1 cellular context compared by ENCODE assay signal in the genomic region with DNA sequence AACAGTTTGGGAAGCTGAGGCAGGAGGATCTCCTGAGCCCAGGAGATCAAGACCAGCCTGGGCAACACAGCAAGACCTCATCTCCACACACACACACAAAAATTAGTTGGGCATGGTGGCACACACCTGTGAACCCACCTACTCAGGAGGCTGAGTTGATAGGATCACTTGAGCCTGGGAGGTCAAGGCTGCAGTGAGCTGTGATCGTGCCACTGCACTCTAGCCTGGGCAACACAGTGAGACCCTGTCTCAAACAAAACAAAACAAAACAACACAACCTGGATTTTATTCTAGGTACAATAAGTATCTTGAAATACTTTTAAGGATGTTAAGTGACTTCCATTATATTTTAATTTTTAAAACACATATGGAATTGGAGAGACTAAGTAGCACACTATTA.
TF ChIP-seq lines count a peak whose summit lies in the region.

No MANE protein-coding gene starts in this region.

TF ChIP-seq in WTC11, 78 proteins besides CTCF, POLR2A, EP300 and RAD21:
- TF ChIP-seq ETV6 (CRISPR knock-in tag; IDR thresholded peaks at IDR 0.05) (no peak), ZNF425 (CRISPR knock-in tag; conservative IDR thresholded peaks at IDR 0.05) (no peak), ELF4 (CRISPR knock-in tag; IDR thresholded peaks at IDR 0.05; ENCODE audit: low read depth) (no peak), ZNF121 (CRISPR knock-in tag; IDR thresholded peaks at IDR 0.05) (peak; percentile 64; the same call in 1 of the 2 replicates), E2F1 (CRISPR knock-in tag; IDR thresholded peaks at IDR 0.05) (no peak), STAT6 (CRISPR knock-in tag; conservative IDR thresholded peaks at IDR 0.05; ENCODE audit: low read depth) (no peak), FOXP1 (CRISPR knock-in tag; IDR thresholded peaks at IDR 0.05; ENCODE audit: borderline replicate concordance) (no peak), ZNF263 (CRISPR knock-in tag; IDR thresholded peaks at IDR 0.05; ENCODE audit: low read depth) (no peak), ZNF671 (CRISPR knock-in tag; IDR thresholded peaks at IDR 0.05) (no peak)
